16 cellular contexts compared by ENCODE assay signal in the genomic region with DNA sequence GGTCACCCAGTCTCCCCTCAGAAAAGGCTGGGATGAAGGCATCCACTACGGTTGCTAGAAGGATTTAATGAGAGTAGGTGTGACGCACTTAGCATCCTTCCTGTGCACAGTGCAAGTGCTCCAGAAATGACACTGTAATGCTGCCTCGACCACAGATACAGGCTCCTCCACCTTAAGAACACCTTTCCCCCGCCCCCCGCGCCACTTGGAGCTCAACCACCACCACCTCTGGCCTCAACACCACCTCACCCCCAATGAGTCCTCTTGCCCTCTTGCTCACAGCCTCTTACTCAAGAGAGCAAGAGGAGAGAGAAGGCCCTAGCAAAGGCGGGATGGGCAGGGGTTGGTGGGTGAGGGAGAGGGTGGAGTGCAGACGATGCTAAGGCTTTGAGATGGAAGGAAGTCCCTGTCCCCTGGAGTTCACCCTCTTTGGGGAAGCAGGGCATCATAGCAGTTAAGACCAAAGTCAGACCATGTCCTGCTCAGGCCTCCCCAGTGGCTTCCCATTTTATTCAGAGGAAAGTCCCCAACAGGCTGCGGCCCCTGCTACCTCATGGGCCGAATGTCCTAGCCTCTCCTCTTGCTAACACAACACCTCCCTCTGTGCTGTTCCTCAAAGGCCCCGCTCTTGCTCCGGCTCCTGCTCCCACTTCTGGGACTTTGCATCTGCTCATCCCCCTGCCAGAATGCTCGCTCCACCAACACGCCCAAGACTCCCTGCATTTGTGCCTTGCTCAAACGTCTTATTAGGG. TPM values are rescaled to one million over a fixed set of nuclear protein-coding genes. Genes with fewer than 3 reads are reported as not detected.
DNase-seq lines count a peak whose midpoint lies in the region; ATAC-seq and TF ChIP-seq lines count a peak whose summit lies in the region.
"Had no signal": no experiment of that assay in that cellular context is flagged by ENCODE, and none has a peak within 500 bp of the region (broad histone marks: within the 10 kb centered on the region; RNA-seq: fewer than 3 reads in every experiment).

No MANE protein-coding gene starts in this region.

- peaks cover 67% of the 10 kb centered on the region for H3K4me1 Mint-ChIP-seq in activated naive CD4-positive, alpha-beta T cell treated with anti-CD3 and anti-CD28 coated beads, Interleukin-2, amount 50 U/mL, for 24 hours
- peaks cover 35% of the 10 kb centered on the region for H3K4me1 Mint-ChIP-seq in activated CD8-positive, alpha-beta T cell treated with anti-CD3 and anti-CD28 coated beads, Interleukin-2, amount 10 ng/mL, durations not matched to agents 7 days and 5 days (ENCODE audit: low read depth)
- no peaks in the 10 kb centered on the region for H3K4me1 Mint-ChIP-seq in endothelial cell (ENCODE audit: unreplicated experiment)
- H3K4me1 Mint-ChIP-seq in glutamatergic neuron (ENCODE audit: low read depth, unreplicated experiment), result no peaks in the 10 kb centered on the region
- H3K4me1 Mint-ChIP-seq: nephron had no signal

- peak overlapping the region; percentile 86 for H3K27ac Mint-ChIP-seq in activated naive CD4-positive, alpha-beta T cell treated with anti-CD3 and anti-CD28 coated beads, Interleukin-2, amount 50 U/mL, for 24 hours
- peak overlapping the region; percentile 69 for H3K27ac Mint-ChIP-seq in activated CD8-positive, alpha-beta T cell treated with anti-CD3 and anti-CD28 coated beads, Interleukin-2, amount 10 ng/mL, durations not matched to agents 7 days and 5 days
- H3K27ac Mint-ChIP-seq in endothelial cell (ENCODE audit: unreplicated experiment), result peak overlapping the region; percentile 68
- H3K27ac Mint-ChIP-seq in glutamatergic neuron (ENCODE audit: unreplicated experiment), result no peak overlapping the region
- H3K27ac Mint-ChIP-seq: nephron had no signal

- H3K36me3 Mint-ChIP-seq in activated naive CD4-positive, alpha-beta T cell treated with anti-CD3 and anti-CD28 coated beads, Interleukin-2, amount 50 U/mL, for 24 hours, result peaks cover 14% of the 10 kb centered on the region
- H3K36me3 Mint-ChIP-seq in activated CD8-positive, alpha-beta T cell treated with anti-CD3 and anti-CD28 coated beads, Interleukin-2, amount 10 ng/mL, durations not matched to agents 7 days and 5 days (ENCODE audit: low read depth), result peaks cover 71% of the 10 kb centered on the region
- peaks cover 21% of the 10 kb centered on the region for H3K36me3 Mint-ChIP-seq in endothelial cell (ENCODE audit: low read depth, unreplicated experiment)
- H3K36me3 Mint-ChIP-seq in glutamatergic neuron (ENCODE audit: unreplicated experiment), result peaks cover 4% of the 10 kb centered on the region

- no peaks in the 10 kb centered on the region for H3K27me3 Mint-ChIP-seq in activated naive CD4-positive, alpha-beta T cell treated with anti-CD3 and anti-CD28 coated beads, Interleukin-2, amount 50 U/mL, for 24 hours
- H3K27me3 Mint-ChIP-seq in activated CD8-positive, alpha-beta T cell treated with anti-CD3 and anti-CD28 coated beads, Interleukin-2, amount 10 ng/mL, durations not matched to agents 7 days and 5 days (ENCODE audit: low read depth), result no peaks in the 10 kb centered on the region
- H3K27me3 Mint-ChIP-seq in endothelial cell (ENCODE audit: unreplicated experiment), result peaks cover 3% of the 10 kb centered on the region
- peaks cover 4% of the 10 kb centered on the region for H3K27me3 Mint-ChIP-seq in glutamatergic neuron (ENCODE audit: unreplicated experiment)

- CTCF ChIA-PET in activated CD8-positive, alpha-beta T cell treated with anti-CD3 and anti-CD28 coated beads, Interleukin-2, amount 10 ng/mL, durations not matched to agents 7 days and 5 days (lab: Charles Lee), result no interaction called here

- H3K4me3 Mint-ChIP-seq in activated naive CD4-positive, alpha-beta T cell treated with anti-CD3 and anti-CD28 coated beads, Interleukin-2, amount 50 U/mL, for 24 hours, result peak overlapping the region; percentile 9
- H3K4me3 Mint-ChIP-seq in activated CD8-positive, alpha-beta T cell treated with anti-CD3 and anti-CD28 coated beads, Interleukin-2, amount 10 ng/mL, durations not matched to agents 7 days and 5 days, result no peak overlapping the region
- peak overlapping the region; percentile 44 for H3K4me3 Mint-ChIP-seq in endothelial cell (ENCODE audit: unreplicated experiment)
- no peak overlapping the region for H3K4me3 Mint-ChIP-seq in glutamatergic neuron (ENCODE audit: unreplicated experiment)
- H3K4me3 Mint-ChIP-seq: nephron had no signal

- no peaks in the 10 kb centered on the region for H3K9me3 Mint-ChIP-seq in activated naive CD4-positive, alpha-beta T cell treated with anti-CD3 and anti-CD28 coated beads, Interleukin-2, amount 50 U/mL, for 24 hours
- H3K9me3 Mint-ChIP-seq in activated CD8-positive, alpha-beta T cell treated with anti-CD3 and anti-CD28 coated beads, Interleukin-2, amount 10 ng/mL, durations not matched to agents 7 days and 5 days (ENCODE audit: insufficient read depth), result no peaks in the 10 kb centered on the region
- H3K9me3 Mint-ChIP-seq in endothelial cell (ENCODE audit: unreplicated experiment) (no peaks in the 10 kb centered on the region), glutamatergic neuron (ENCODE audit: unreplicated experiment) (peaks cover 9% of the 10 kb centered on the region)
- H3K9me3 Mint-ChIP-seq: nephron had no signal

- no peak for DNase-seq in activated naive CD4-positive, alpha-beta T cell treated with Interleukin-2 at 50 U/mL for 16 hours
- DNase-seq in activated CD8-positive, alpha-beta T cell treated with anti-CD3 and anti-CD28 coated beads, Interleukin-2, amount 10 ng/mL, durations not matched to agents 7 days and 5 days, result no peak
- DNase-seq in endothelial cell (ENCODE audit: low spot score) (no peak), glutamatergic neuron (no peak), dedifferentiated amniotic fluid mesenchymal stem cell (ENCODE audit: extremely low spot score) (no peak), NCI-H2081 treated with DMSO at 0.1 percent for 48 hours (lab: John Stamatoyannopoulos, UW) (no peak)
- DNase-seq: NCI-H2029 treated with DMSO at 0.1 percent for 48 hours, NCI-H82, thyroid gland had no signal

- no peak for TF ChIP-seq CTCF in endothelial cell (IDR thresholded peaks at IDR 0.05; ENCODE audit: unreplicated experiment)
- no peak for TF ChIP-seq CTCF in glutamatergic neuron (IDR thresholded peaks at IDR 0.05; ENCODE audit: partially characterized antibody, unreplicated experiment)

- POLR2A ChIA-PET in activated CD8-positive, alpha-beta T cell treated with anti-CD3 and anti-CD28 coated beads, Interleukin-2, amount 10 ng/mL, durations not matched to agents 7 days and 5 days (lab: Charles Lee), result interaction anchor here (0.6 kb wide), 1 partner anchor 1805 kb away, joined by 3 read pairs; no protein-coding TSS in a partner anchor

- ATAC-seq in activated CD8-positive, alpha-beta T cell treated with anti-CD3 and anti-CD28 coated beads, Interleukin-2, amount 10 ng/mL, durations not matched to agents 7 days and 5 days, result peak; percentile 24
- ATAC-seq in GM19035 (IDR thresholded peaks at IDR 0.05; ENCODE audit: unreplicated experiment), result no peak
- ATAC-seq: left lobe of liver had no signal

RNA-seq across cellular contexts. Expression of gene STARD5, which starts 8.3 kb away (rescaled TPM):
- total RNA-seq in activated CD8-positive, alpha-beta T cell treated with anti-CD3 and anti-CD28 coated beads, Interleukin-2, amount 10 ng/mL, durations not matched to agents 7 days and 5 days, result 1 to 10 TPM; 4.9 to 5.3 TPM
- 7.3 TPM for total RNA-seq in endothelial cell (ENCODE audit: unreplicated experiment)
- 3.1 TPM for total RNA-seq in glutamatergic neuron (ENCODE audit: unreplicated experiment)

RNA-seq across cellular contexts. Expression of gene TMC3, which starts 58.4 kb away (rescaled TPM):
- not detected for total RNA-seq in activated CD8-positive, alpha-beta T cell treated with anti-CD3 and anti-CD28 coated beads, Interleukin-2, amount 10 ng/mL, durations not matched to agents 7 days and 5 days
- not detected for total RNA-seq in endothelial cell (ENCODE audit: unreplicated experiment)
- total RNA-seq in glutamatergic neuron (ENCODE audit: unreplicated experiment), result not detected
- total RNA-seq: cardiac septum, fibroblast of villous mesenchyme, left lobe of liver, M059J had no signal

Comparison
In these comparisons a context has a peak if more than half of its experiments do, and no peak if none do; other contexts are left out.
1. H3K4me3 Mint-ChIP-seq: peak in activated naive CD4-positive, alpha-beta T cell treated with anti-CD3 and anti-CD28 coated beads, Interleukin-2, amount 50 U/mL, for 24 hours (single experiment) and endothelial cell (single experiment); none in activated CD8-positive, alpha-beta T cell treated with anti-CD3 and anti-CD28 coated beads, Interleukin-2, amount 10 ng/mL, durations not matched to agents 7 days and 5 days (single experiment) and glutamatergic neuron (single experiment).